In genomic region chr12:20212036-20212435, GRCh38 we compare ENCODE assay signal across 11 cellular contexts.
DNase-seq lines count a peak whose midpoint lies in the region; ATAC-seq and TF ChIP-seq lines count a peak whose summit lies in the region.
"Had no signal": no experiment of that assay in that cellular context is flagged by ENCODE, and none has a peak within 500 bp of the region (broad histone marks: within the 10 kb centered on the region; RNA-seq: fewer than 3 reads in every experiment).

No MANE protein-coding gene starts in this region.

- no peaks in the 10 kb centered on the region for H3K27me3 Mint-ChIP-seq in naive thymus-derived CD4-positive, alpha-beta T cell
- H3K27me3 Mint-ChIP-seq: activated CD4-positive, alpha-beta memory T cell treated with anti-CD3 and anti-CD28 coated beads, Interleukin-2, amount 10 ng/mL, durations not matched to agents 7 days and 5 days had no signal

- no peaks in the 10 kb centered on the region for H3K4me1 Mint-ChIP-seq in naive thymus-derived CD4-positive, alpha-beta T cell
- H3K4me1 Mint-ChIP-seq: activated CD4-positive, alpha-beta memory T cell treated with anti-CD3 and anti-CD28 coated beads, Interleukin-2, amount 10 ng/mL, durations not matched to agents 7 days and 5 days had no signal

- no peaks in the 10 kb centered on the region for H3K36me3 Mint-ChIP-seq in naive thymus-derived CD4-positive, alpha-beta T cell
- H3K36me3 Mint-ChIP-seq: CD14-positive monocyte had no signal

- TF ChIP-seq POLR2A in esophagus muscularis mucosa (IDR thresholded peaks at IDR 0.05; ENCODE audit: low read depth) = no peak

- no peaks in the 10 kb centered on the region for H3K36me3 ChIP-seq in BLaER1 treated with 17β-estradiol and CSF1 and Interleukin-3, amounts not matched to agents 10 nM and 100 nM
- H3K36me3 ChIP-seq in OCI-LY3 (replicated peaks; ENCODE audit: low read depth, low read length) (no peaks in the 10 kb centered on the region), esophagus muscularis mucosa (no peaks in the 10 kb centered on the region), osteoblast (ENCODE audit: insufficient read depth, low read length) (no peaks in the 10 kb centered on the region)
- no peaks in the 10 kb centered on the region for H3K36me3 ChIP-seq in naive thymus-derived CD4-positive, alpha-beta T cell (ENCODE audit: control insufficient read depth in 2 of 3, insufficient read depth in 3 of 3, low read length in 3 of 3)

- peak overlapping the region in 2 of 11 experiments; percentile 38 to 61; a peak in 1 of 22 replicates for H3K9ac ChIP-seq in BLaER1 treated with 17β-estradiol and CSF1 and Interleukin-3, amounts not matched to agents 10 nM and 100 nM
- peak overlapping the region; percentile 18; the same call in 1 of the 2 replicates for H3K9ac ChIP-seq in OCI-LY3 (ENCODE audit: low read length)

- H3K9me3 Mint-ChIP-seq in naive thymus-derived CD4-positive, alpha-beta T cell = peaks cover 0 to 21% (median 4%) of the 10 kb centered on the region in 11 donors
- H3K9me3 Mint-ChIP-seq: activated CD4-positive, alpha-beta memory T cell treated with anti-CD3 and anti-CD28 coated beads, Interleukin-2, amount 10 ng/mL, durations not matched to agents 7 days and 5 days had no signal

- peak overlapping the region in 5 of 11 experiments; percentile 24 to 79 (median 71); a peak in 10 of 22 replicates for H3K27ac ChIP-seq in BLaER1 treated with 17β-estradiol and CSF1 and Interleukin-3, amounts not matched to agents 10 nM and 100 nM
- H3K27ac ChIP-seq in OCI-LY3 (ENCODE audit: low read length) (peak overlapping the region; percentile 62), esophagus muscularis mucosa (replicated peaks in 1 of 4) (peak overlapping the region; percentile 75 to 84 (median 79)), osteoblast (ENCODE audit: low read depth, low read length) (peak overlapping the region; percentile 84)
- H3K27ac ChIP-seq in naive thymus-derived CD4-positive, alpha-beta T cell (ENCODE audit: low read depth, low read length) = no peak overlapping the region

- WGBS in esophagus muscularis mucosa = 7% methylated on average over 3 of the region's 3 CpGs

- TF ChIP-seq EP300 in esophagus muscularis mucosa (IDR thresholded peaks at IDR 0.05) = no peak

- no peak overlapping the region for H3K27ac Mint-ChIP-seq in naive thymus-derived CD4-positive, alpha-beta T cell
- H3K27ac Mint-ChIP-seq: activated CD4-positive, alpha-beta memory T cell treated with anti-CD3 and anti-CD28 coated beads, Interleukin-2, amount 10 ng/mL, durations not matched to agents 7 days and 5 days had no signal

- H3K79me2 ChIP-seq in OCI-LY3 (ENCODE audit: low read length) (no peaks in the 10 kb centered on the region), osteoblast (ENCODE audit: insufficient read depth, low read length) (no peaks in the 10 kb centered on the region)

- H2AFZ ChIP-seq in OCI-LY3 (ENCODE audit: low read depth, low read length) (no peak overlapping the region), osteoblast (ENCODE audit: low read length) (no peak overlapping the region)

- POLR2A ChIA-PET in naive thymus-derived CD4-positive, alpha-beta T cell (lab: Charles Lee) = no interaction called here

- H3K9me3 ChIP-seq in BLaER1 treated with 17β-estradiol and CSF1 and Interleukin-3, amounts not matched to agents 10 nM and 100 nM (replicated peaks in 1 of 11) = peaks cover 0 to 11% (median 0%) of the 10 kb centered on the region in 11 experiments; a peak in 1 of 22 replicates
- H3K9me3 ChIP-seq in OCI-LY3 (ENCODE audit: insufficient read depth, low read length) (no peaks in the 10 kb centered on the region), esophagus muscularis mucosa (no peaks in the 10 kb centered on the region), osteoblast (ENCODE audit: low read depth, low read length) (no peaks in the 10 kb centered on the region)
- H3K9me3 ChIP-seq in naive thymus-derived CD4-positive, alpha-beta T cell (ENCODE audit: control insufficient read depth in 2 of 3, low read length in 3 of 3) = no peaks in the 10 kb centered on the region

- no peak overlapping the region for H3K4me3 ChIP-seq in BLaER1 treated with 17β-estradiol and CSF1 and Interleukin-3, amounts not matched to agents 10 nM and 100 nM
- H3K4me3 ChIP-seq in OCI-LY3 (ENCODE audit: low read length) (peak overlapping the region; percentile 12), esophagus muscularis mucosa (peak overlapping the region; percentile 12 to 38 (median 28)), osteoblast (ENCODE audit: insufficient read depth, low read length) (no peak overlapping the region)
- H3K4me3 ChIP-seq in naive thymus-derived CD4-positive, alpha-beta T cell (ENCODE audit: low read length) = no peak overlapping the region

- CTCF ChIA-PET in naive thymus-derived CD4-positive, alpha-beta T cell (lab: Charles Lee) = no interaction called here

- H4K20me1 ChIP-seq in BLaER1 treated with 17β-estradiol and CSF1 and Interleukin-3, amounts not matched to agents 10 nM and 100 nM = no peaks in the 10 kb centered on the region
- no peaks in the 10 kb centered on the region for H4K20me1 ChIP-seq in OCI-LY3 (ENCODE audit: insufficient read depth, low read length)
- no peaks in the 10 kb centered on the region for H4K20me1 ChIP-seq in osteoblast (ENCODE audit: insufficient read depth, low read length)

- ATAC-seq in GM18861 (IDR thresholded peaks at IDR 0.05; ENCODE audit: unreplicated experiment) = no peak
- ATAC-seq in naive thymus-derived CD4-positive, alpha-beta T cell = no peak

- intact Hi-C loops in esophagus muscularis mucosa (cut with DNase I) = no loop called here
- intact Hi-C loops in naive thymus-derived CD4-positive, alpha-beta T cell (cut with micrococcal nuclease) = no loop called here

- no peak overlapping the region for H3K4me3 Mint-ChIP-seq in naive thymus-derived CD4-positive, alpha-beta T cell
- H3K4me3 Mint-ChIP-seq: activated CD4-positive, alpha-beta memory T cell treated with anti-CD3 and anti-CD28 coated beads, Interleukin-2, amount 10 ng/mL, durations not matched to agents 7 days and 5 days had no signal

- no peak for TF ChIP-seq CTCF in OCI-LY3 (IDR thresholded peaks at IDR 0.05; ENCODE audit: low read depth, low read length)
- TF ChIP-seq CTCF in esophagus muscularis mucosa (IDR thresholded peaks at IDR 0.05) = no peak
- no peak for TF ChIP-seq CTCF in osteoblast (IDR thresholded peaks at IDR 0.05; ENCODE audit: extremely low read depth, low read depth, low read length)

- DNase-seq in esophagus muscularis mucosa (ENCODE audit: extremely low spot score) (no peak), osteoblast (ENCODE audit: insufficient read length, low spot score, missing footprints) (no peak), germinal center (ENCODE audit: low spot score) (no peak)
- DNase-seq in activated T-cell treated with anti-CD3 and anti-CD28 coated beads, Interleukin-2, amount 50 U/mL, for 1 hour = no peak
- DNase-seq in naive thymus-derived CD4-positive, alpha-beta T cell = no peak
- DNase-seq: activated CD4-positive, alpha-beta memory T cell treated with anti-CD3 and anti-CD28 coated beads, Interleukin-2, amount 10 ng/mL, durations not matched to agents 7 days and 5 days; KG1 had no signal

- H3K27me3 ChIP-seq in BLaER1 treated with 17β-estradiol and CSF1 and Interleukin-3, amounts not matched to agents 10 nM and 100 nM = no peaks in the 10 kb centered on the region
- H3K27me3 ChIP-seq in OCI-LY3 (ENCODE audit: low read depth, low read length) (no peaks in the 10 kb centered on the region), esophagus muscularis mucosa (no peaks in the 10 kb centered on the region), osteoblast (ENCODE audit: insufficient read depth, low read length) (no peaks in the 10 kb centered on the region)
- no peaks in the 10 kb centered on the region for H3K27me3 ChIP-seq in naive thymus-derived CD4-positive, alpha-beta T cell (ENCODE audit: control insufficient read depth in 2 of 2, insufficient read depth in 2 of 2, low read length in 2 of 2)

- peaks cover 0 to 50% (median 28%) of the 10 kb centered on the region in 10 experiments; a peak in 15 of 20 replicates for H3K4me1 ChIP-seq in BLaER1 treated with 17β-estradiol and CSF1 and Interleukin-3, amounts not matched to agents 10 nM and 100 nM
- H3K4me1 ChIP-seq in OCI-LY3 (ENCODE audit: low read length) (peaks cover 31% of the 10 kb centered on the region), esophagus muscularis mucosa (peaks cover 19 to 41% (median 34%) of the 10 kb centered on the region in 4 donors), osteoblast (ENCODE audit: insufficient read depth, low read length) (peaks cover 8% of the 10 kb centered on the region)
- no peaks in the 10 kb centered on the region for H3K4me1 ChIP-seq in naive thymus-derived CD4-positive, alpha-beta T cell (ENCODE audit: control insufficient read depth in 2 of 2, insufficient read depth in 2 of 2, low read length in 2 of 2)

- peak overlapping the region in 8 of 11 experiments; percentile 4 to 75 (median 52); a peak in 15 of 22 replicates for H3K4me2 ChIP-seq in BLaER1 treated with 17β-estradiol and CSF1 and Interleukin-3, amounts not matched to agents 10 nM and 100 nM
- H3K4me2 ChIP-seq in OCI-LY3 (ENCODE audit: low read length) (peak overlapping the region; percentile 66), osteoblast (ENCODE audit: insufficient read depth, low read length) (peak overlapping the region; percentile 76)

Comparison
In these comparisons a context has a peak if more than half of its experiments do, and no peak if none do; other contexts are left out.
1. H3K4me3 ChIP-seq: peak in OCI-LY3 (single experiment) and esophagus muscularis mucosa (4 of 4); none in BLaER1 treated with 17β-estradiol and CSF1 and Interleukin-3, amounts not matched to agents 10 nM and 100 nM (0 of 10), osteoblast (single experiment) and naive thymus-derived CD4-positive, alpha-beta T cell (single experiment).
2. Peak in every context shown above with its lines, with median percentiles within 50 percentile points of each other: H3K4me2 ChIP-seq.